ENCODE assay signal across 16 cellular contexts in genomic region chr14:54490448-54490805, GRCh38. TPM values are rescaled to one million over a fixed set of nuclear protein-coding genes. Genes with fewer than 3 reads are reported as not detected.
DNase-seq lines count a peak whose midpoint lies in the region; ATAC-seq and TF ChIP-seq lines count a peak whose summit lies in the region.
"Had no signal": no experiment of that assay in that cellular context is flagged by ENCODE, and none has a peak within 500 bp of the region (broad histone marks: within the 10 kb centered on the region; RNA-seq: fewer than 3 reads in every experiment).

No MANE protein-coding gene starts in this region.

- ATAC-seq in stimulated activated naive CD8-positive, alpha-beta T cell treated with anti-CD3 and anti-CD28 coated beads, Interleukin-15, amount 100 ng/mL, for 72 hours = no peak
- no peak for ATAC-seq in GM21447 (IDR thresholded peaks at IDR 0.05; ENCODE audit: unreplicated experiment)
- no peak for ATAC-seq in GM21723 (IDR thresholded peaks at IDR 0.05; ENCODE audit: unreplicated experiment)
- ATAC-seq: gastrocnemius medialis had no signal

- H3K4me3 ChIP-seq in NB4 (ENCODE audit: low read depth, low read length) (no peak overlapping the region), endodermal cell (ENCODE audit: low read length) (peak overlapping the region; percentile 89)
- H3K4me3 ChIP-seq: adrenal gland, gastrocnemius medialis had no signal

- H3K4me3 Mint-ChIP-seq in stimulated activated naive CD8-positive, alpha-beta T cell treated with anti-CD3 and anti-CD28 coated beads, Interleukin-15, Interleukin-2, amounts not matched to agents 100 ng/mL and 50 ng/mL, for 24 hours = peak overlapping the region; percentile 99
- H3K4me3 Mint-ChIP-seq in stimulated activated naive CD8-positive, alpha-beta T cell treated with anti-CD3 and anti-CD28 coated beads, Interleukin-15, amount 100 ng/mL, for 72 hours = no peak overlapping the region
- peak overlapping the region; percentile 81 for H3K4me3 Mint-ChIP-seq in endodermal cell

- WGBS in endodermal cell (ENCODE audit: insufficient coverage in 1 of 2, insufficient read length in 1 of 2), 2 experiments = 50% methylated on average over 2 of the region's 2 CpGs; no CpG with 5 or more reads in 1 of the 2 experiments

- H3K9me3 Mint-ChIP-seq in stimulated activated naive CD8-positive, alpha-beta T cell treated with anti-CD3 and anti-CD28 coated beads, Interleukin-15, Interleukin-2, amounts not matched to agents 100 ng/mL and 50 ng/mL, for 24 hours = no peaks in the 10 kb centered on the region
- H3K9me3 Mint-ChIP-seq in stimulated activated naive CD8-positive, alpha-beta T cell treated with anti-CD3 and anti-CD28 coated beads, Interleukin-15, amount 100 ng/mL, for 72 hours = no peaks in the 10 kb centered on the region
- H3K9me3 Mint-ChIP-seq in endodermal cell = no peaks in the 10 kb centered on the region
- H3K9me3 Mint-ChIP-seq: memory B cell had no signal

- H3K4me1 Mint-ChIP-seq in stimulated activated naive CD8-positive, alpha-beta T cell treated with anti-CD3 and anti-CD28 coated beads, Interleukin-15, Interleukin-2, amounts not matched to agents 100 ng/mL and 50 ng/mL, for 24 hours (ENCODE audit: low read depth) = peaks cover 47% of the 10 kb centered on the region
- peaks cover 35% of the 10 kb centered on the region for H3K4me1 Mint-ChIP-seq in stimulated activated naive CD8-positive, alpha-beta T cell treated with anti-CD3 and anti-CD28 coated beads, Interleukin-15, amount 100 ng/mL, for 72 hours
- peaks cover 38% of the 10 kb centered on the region for H3K4me1 Mint-ChIP-seq in endodermal cell

- DNase-seq in stimulated activated naive CD8-positive, alpha-beta T cell treated with anti-CD3 and anti-CD28 coated beads, Interleukin-15, amount 100 ng/mL, for 72 hours = no peak
- DNase-seq in NB4 (ENCODE audit: low read depth) (peak; percentile 14), endodermal cell (peak; percentile 76)
- DNase-seq in activated T-cell treated with anti-CD3 and anti-CD28 coated beads, Interleukin-2, amount 50 U/mL, for 1 hour = no peak
- no peak for DNase-seq in stimulated activated CD4-positive, alpha-beta T cell treated with anti-CD3 and anti-CD28 coated beads, Interleukin-2, amount 100 ng/mL, for 24 hours
- DNase-seq: activated T-cell treated with anti-CD3 and anti-CD28 coated beads, Interleukin-2, amount 50 U/mL, for 48 hours; adrenal gland; AML-193; gastrocnemius medialis; NCI-H1092; NCI-H2227 treated with DMSO at 0.1 percent for 48 hours; posterior cingulate gyrus had no signal

- no peak overlapping the region for H3K27ac ChIP-seq in endodermal cell (ENCODE audit: low read depth, low read length)
- H3K27ac ChIP-seq: adrenal gland, gastrocnemius medialis had no signal

- H3K9ac ChIP-seq in endodermal cell (ENCODE audit: extremely low read depth, low read length, poor library complexity, severe bottlenecking) = peak overlapping the region; percentile 1

- H3K36me3 Mint-ChIP-seq in stimulated activated naive CD8-positive, alpha-beta T cell treated with anti-CD3 and anti-CD28 coated beads, Interleukin-15, Interleukin-2, amounts not matched to agents 100 ng/mL and 50 ng/mL, for 24 hours (ENCODE audit: low read depth) = peaks cover 16% of the 10 kb centered on the region
- H3K36me3 Mint-ChIP-seq in endodermal cell (ENCODE audit: low read depth) = peaks cover 9% of the 10 kb centered on the region

- H3K36me3 ChIP-seq in endodermal cell (ENCODE audit: control insufficient read depth, insufficient read depth, low read length) = peaks cover 4% of the 10 kb centered on the region
- H3K36me3 ChIP-seq: adrenal gland, gastrocnemius medialis had no signal

- TF ChIP-seq POLR2A in NB4 (IDR thresholded peaks at IDR 0.05; ENCODE audit: extremely low read depth, insufficient read length) = no peak

- peak overlapping the region; percentile 96 for H3K27ac Mint-ChIP-seq in stimulated activated naive CD8-positive, alpha-beta T cell treated with anti-CD3 and anti-CD28 coated beads, Interleukin-15, Interleukin-2, amounts not matched to agents 100 ng/mL and 50 ng/mL, for 24 hours
- H3K27ac Mint-ChIP-seq in stimulated activated naive CD8-positive, alpha-beta T cell treated with anti-CD3 and anti-CD28 coated beads, Interleukin-15, amount 100 ng/mL, for 72 hours = no peak overlapping the region
- peak overlapping the region; percentile 96 for H3K27ac Mint-ChIP-seq in endodermal cell

- H3K4me1 ChIP-seq in endodermal cell (ENCODE audit: control insufficient read depth, insufficient read depth, low read length) = peaks cover 15% of the 10 kb centered on the region

- H3K27me3 ChIP-seq in endodermal cell (ENCODE audit: control insufficient read depth, insufficient read depth, low read length, poor library complexity, severe bottlenecking) = no peaks in the 10 kb centered on the region
- H3K27me3 ChIP-seq: adrenal gland, gastrocnemius medialis had no signal

- H3K27me3 Mint-ChIP-seq in stimulated activated naive CD8-positive, alpha-beta T cell treated with anti-CD3 and anti-CD28 coated beads, Interleukin-15, Interleukin-2, amounts not matched to agents 100 ng/mL and 50 ng/mL, for 24 hours = no peaks in the 10 kb centered on the region
- no peaks in the 10 kb centered on the region for H3K27me3 Mint-ChIP-seq in stimulated activated naive CD8-positive, alpha-beta T cell treated with anti-CD3 and anti-CD28 coated beads, Interleukin-15, amount 100 ng/mL, for 72 hours
- no peaks in the 10 kb centered on the region for H3K27me3 Mint-ChIP-seq in endodermal cell (ENCODE audit: insufficient read depth)
- H3K27me3 Mint-ChIP-seq: memory B cell had no signal

- TF ChIP-seq CTCF in NB4 (IDR thresholded peaks at IDR 0.05; ENCODE audit: low read depth, low read length) = no peak
- TF ChIP-seq CTCF in endodermal cell (conservative IDR thresholded peaks at IDR 0.05) = no peak

- no peaks in the 10 kb centered on the region for H3K9me3 ChIP-seq in endodermal cell (ENCODE audit: control insufficient read depth, low read length)
- H3K9me3 ChIP-seq: adrenal gland, gastrocnemius medialis had no signal

RNA-seq across cellular contexts. Expression of gene GMFB, which starts 1.6 kb away (rescaled TPM):
- total RNA-seq in endodermal cell = 10 to 100 TPM; 86.2 to 96.5 TPM
- 75.0 TPM for polyA plus RNA-seq in endodermal cell (2013, experiment 1 of 2)
- polyA plus RNA-seq in endodermal cell (2013, experiment 2 of 2) = 72.1 TPM

RNA-seq across cellular contexts. Expression of gene CGRRF1, which starts 19.3 kb away (rescaled TPM):
- 10 to 100 TPM; 17.8 to 19.3 TPM for total RNA-seq in endodermal cell
- 23.1 TPM for polyA plus RNA-seq in endodermal cell (2013, experiment 1 of 2)
- polyA plus RNA-seq in endodermal cell (2013, experiment 2 of 2) = 26.7 TPM

RNA-seq across cellular contexts. Expression of gene CNIH1, which starts 49.3 kb away (rescaled TPM):
- total RNA-seq in endodermal cell = 10 to 100 TPM; 77.9 to 82.7 TPM
- polyA plus RNA-seq in endodermal cell (2013, experiment 1 of 2) = 146 TPM
- polyA plus RNA-seq in endodermal cell (2013, experiment 2 of 2) = 128 TPM

Comparison
In these comparisons a context has a peak if more than half of its experiments do, and no peak if none do; other contexts are left out.
1. H3K27ac Mint-ChIP-seq: peak in stimulated activated naive CD8-positive, alpha-beta T cell treated with anti-CD3 and anti-CD28 coated beads, Interleukin-15, Interleukin-2, amounts not matched to agents 100 ng/mL and 50 ng/mL, for 24 hours (single experiment) and endodermal cell (single experiment); none in stimulated activated naive CD8-positive, alpha-beta T cell treated with anti-CD3 and anti-CD28 coated beads, Interleukin-15, amount 100 ng/mL, for 72 hours (0 of 2).
2. H3K4me3 Mint-ChIP-seq: peak in stimulated activated naive CD8-positive, alpha-beta T cell treated with anti-CD3 and anti-CD28 coated beads, Interleukin-15, Interleukin-2, amounts not matched to agents 100 ng/mL and 50 ng/mL, for 24 hours (single experiment) and endodermal cell (single experiment); none in stimulated activated naive CD8-positive, alpha-beta T cell treated with anti-CD3 and anti-CD28 coated beads, Interleukin-15, amount 100 ng/mL, for 72 hours (0 of 2).
3. DNase-seq: peak in NB4 (single experiment) and endodermal cell (single experiment); none in stimulated activated naive CD8-positive, alpha-beta T cell treated with anti-CD3 and anti-CD28 coated beads, Interleukin-15, amount 100 ng/mL, for 72 hours (0 of 2), activated T-cell treated with anti-CD3 and anti-CD28 coated beads, Interleukin-2, amount 50 U/mL, for 1 hour (single experiment) and stimulated activated CD4-positive, alpha-beta T cell treated with anti-CD3 and anti-CD28 coated beads, Interleukin-2, amount 100 ng/mL, for 24 hours (0 of 2).